ENCODE assay signal across 23 cellular contexts in genomic region chr2:226877491-226877890, GRCh38.
"Had no signal": no experiment of that assay in that cellular context is flagged by ENCODE, and none has a peak within 500 bp of the region (broad histone marks: within the 10 kb centered on the region; RNA-seq: fewer than 3 reads in every experiment).

No MANE protein-coding gene starts in this region.

- H3K4me1 ChIP-seq: esophagus squamous epithelium, left ventricle myocardium inferior, lower lobe of right lung, parathyroid adenoma, psoas muscle, thyroid gland, upper lobe of left lung, uterus had no signal

- H3K27ac ChIP-seq: esophagus squamous epithelium, heart right ventricle, left ventricle myocardium inferior, lower lobe of right lung, parathyroid adenoma, psoas muscle, sigmoid colon, skin epidermis, thyroid gland, upper lobe of left lung, uterus had no signal

- H3K36me3 ChIP-seq: lower lobe of right lung, sigmoid colon, thyroid gland, upper lobe of left lung, uterus had no signal

- FAIRE-seq: colon had no signal

- ATAC-seq: heart right ventricle; left cardiac atrium; lower lobe of right lung; naive thymus-derived CD4-positive, alpha-beta T cell; psoas muscle; stimulated activated naive B cell treated with anti-CD40 and anti-IgM and Interleukin-4, amounts not matched to agents 10 μg/mL and 1 μg/mL and 100 μg/mL, for 72 hours; stimulated activated naive CD8-positive, alpha-beta T cell treated with anti-CD3 and anti-CD28 coated beads, Interleukin-15, amount 100 ng/mL, for 72 hours had no signal

- DNase-seq: cerebellar nuclear complex; esophagus squamous epithelium; foreskin fibroblast; heart right ventricle; islet precursor cell; left cardiac atrium; left ventricle myocardium inferior; lower lobe of right lung; mesenchymal stem cell; naive thymus-derived CD4-positive, alpha-beta T cell; nephron progenitor cell; psoas muscle; sigmoid colon; stimulated activated CD4-positive, alpha-beta T cell treated with anti-CD3 and anti-CD28 coated beads, Interleukin-2, amount 100 ng/mL, for 24 hours; stimulated activated CD4-positive, alpha-beta T cell treated with anti-CD3 and anti-CD28 coated beads, Interleukin-4, amount 100 ng/mL, for 4 hours; stimulated activated naive B cell treated with anti-CD40 and anti-IgM and Interleukin-4, amounts not matched to agents 10 μg/mL and 1 μg/mL and 100 μg/mL, for 72 hours; stimulated activated naive CD8-positive, alpha-beta T cell treated with anti-CD3 and anti-CD28 coated beads, Interleukin-15, amount 100 ng/mL, for 72 hours; thyroid gland; upper lobe of left lung; uterus had no signal

- H3K4me3 ChIP-seq: esophagus squamous epithelium, heart right ventricle, left ventricle myocardium inferior, lower lobe of right lung, psoas muscle, sigmoid colon, skin epidermis, thyroid gland, upper lobe of left lung, uterus had no signal

- H3K27me3 ChIP-seq: esophagus squamous epithelium, heart right ventricle, sigmoid colon, thyroid gland, upper lobe of left lung, uterus had no signal

- H3K9me3 ChIP-seq: esophagus squamous epithelium, left ventricle myocardium inferior, lower lobe of right lung, psoas muscle, sigmoid colon, thyroid gland, upper lobe of left lung, uterus had no signal
